In genomic region chr3:150384517-150385212, GRCh38 we compare ENCODE assay signal across 8 cellular contexts. TPM values are rescaled to one million over a fixed set of nuclear protein-coding genes. Genes with fewer than 3 reads are reported as not detected.
DNase-seq lines count a peak whose midpoint lies in the region; ATAC-seq and TF ChIP-seq lines count a peak whose summit lies in the region.

No MANE protein-coding gene starts in this region.

- ATAC-seq in GM21515 (IDR thresholded peaks at IDR 0.05; ENCODE audit: unreplicated experiment): peak; percentile 99
- peak; percentile 96 for ATAC-seq in activated CD4-positive, alpha-beta T cell treated with anti-CD3 and anti-CD28 coated beads for 36 hours

- H3K4me2 ChIP-seq in neuronal stem cell (ENCODE audit: insufficient read depth, low read length, poor library complexity, severe bottlenecking): no peak overlapping the region

- H3K9me3 Mint-ChIP-seq in activated CD4-positive, alpha-beta T cell treated with anti-CD3 and anti-CD28 coated beads for 36 hours (ENCODE audit: low read depth): no peaks in the 10 kb centered on the region
- H3K9me3 Mint-ChIP-seq in endodermal cell: no peaks in the 10 kb centered on the region

- H3K36me3 ChIP-seq in HUES48 (ENCODE audit: control insufficient read depth, insufficient read depth, low read length) (no peaks in the 10 kb centered on the region), endodermal cell (ENCODE audit: control insufficient read depth, insufficient read depth, low read length) (no peaks in the 10 kb centered on the region), neuronal stem cell (replicated peaks in 1 of 2; ENCODE audit: control insufficient read depth in 2 of 2, insufficient read depth in 2 of 2, low read length in 2 of 2) (no peaks in the 10 kb centered on the region)

- no peak overlapping the region for H4K91ac ChIP-seq in neuronal stem cell (ENCODE audit: low read depth, low read length, poor library complexity)

- H3K4me1 ChIP-seq in HUES48 (ENCODE audit: control insufficient read depth, insufficient read depth, low read length): peaks cover 9% of the 10 kb centered on the region
- no peaks in the 10 kb centered on the region for H3K4me1 ChIP-seq in endodermal cell (ENCODE audit: control insufficient read depth, insufficient read depth, low read length)
- H3K4me1 ChIP-seq in neuronal stem cell (ENCODE audit: control insufficient read depth in 2 of 2, insufficient read depth in 1 of 2, low read depth in 1 of 2, low read length in 2 of 2): peaks cover 3 to 9% of the 10 kb centered on the region in 2 donors

- H3K4me3 Mint-ChIP-seq in activated CD4-positive, alpha-beta T cell treated with anti-CD3 and anti-CD28 coated beads for 36 hours: peak overlapping the region; percentile 46
- peak overlapping the region; percentile 3 for H3K4me3 Mint-ChIP-seq in endodermal cell

- H3K27me3 ChIP-seq in HUES48 (ENCODE audit: control insufficient read depth, insufficient read depth, low read length) (no peaks in the 10 kb centered on the region), endodermal cell (ENCODE audit: control insufficient read depth, insufficient read depth, low read length, poor library complexity, severe bottlenecking) (no peaks in the 10 kb centered on the region), neuronal stem cell (ENCODE audit: control insufficient read depth in 3 of 3, insufficient read depth in 3 of 3, low read depth in 1 of 3, low read length in 3 of 3) (no peaks in the 10 kb centered on the region)

- H3K4me1 Mint-ChIP-seq in activated CD4-positive, alpha-beta T cell treated with anti-CD3 and anti-CD28 coated beads for 36 hours: peaks cover 28% of the 10 kb centered on the region
- peaks cover 7% of the 10 kb centered on the region for H3K4me1 Mint-ChIP-seq in endodermal cell

- peak overlapping the region; percentile 91 for H3K27ac Mint-ChIP-seq in activated CD4-positive, alpha-beta T cell treated with anti-CD3 and anti-CD28 coated beads for 36 hours
- no peak overlapping the region for H3K27ac Mint-ChIP-seq in endodermal cell

- no peaks in the 10 kb centered on the region for H3K9me3 ChIP-seq in HUES48 (ENCODE audit: control insufficient read depth, insufficient read depth, low read length)
- no peaks in the 10 kb centered on the region for H3K9me3 ChIP-seq in endodermal cell (ENCODE audit: control insufficient read depth, low read length)
- H3K9me3 ChIP-seq in neuronal stem cell (replicated peaks in 1 of 2; ENCODE audit: control insufficient read depth in 2 of 2, insufficient read depth in 1 of 2, low read depth in 1 of 2, low read length in 2 of 2): no peaks in the 10 kb centered on the region

- H2BK12ac ChIP-seq in neuronal stem cell (ENCODE audit: low read length): no peak overlapping the region

- TF ChIP-seq CTCF in GM10248 (IDR thresholded peaks at IDR 0.05; ENCODE audit: control extremely low read depth, extremely low read depth, low read depth, missing control alignments) (no peak), endodermal cell (conservative IDR thresholded peaks at IDR 0.05) (peak; percentile 68)

- H2BK120ac ChIP-seq in neuronal stem cell (ENCODE audit: low read depth, low read length): no peak overlapping the region

- no peak overlapping the region for H3K27ac ChIP-seq in HUES48 (ENCODE audit: low read depth, low read length)
- peak overlapping the region; percentile 30 for H3K27ac ChIP-seq in endodermal cell (ENCODE audit: low read depth, low read length)
- no peak overlapping the region for H3K27ac ChIP-seq in neuronal stem cell (replicated peaks; ENCODE audit: low read length)

- H3K23ac ChIP-seq in neuronal stem cell (ENCODE audit: low read depth, low read length, poor library complexity): no peak overlapping the region

- H3K27me3 Mint-ChIP-seq in activated CD4-positive, alpha-beta T cell treated with anti-CD3 and anti-CD28 coated beads for 36 hours: no peaks in the 10 kb centered on the region
- H3K27me3 Mint-ChIP-seq in endodermal cell (ENCODE audit: insufficient read depth): no peaks in the 10 kb centered on the region

- no peak overlapping the region for H2AK5ac ChIP-seq in neuronal stem cell (ENCODE audit: low read depth, low read length)

- CTCF ChIA-PET in GM10248 (lab: Yijun Ruan, JAX): interaction anchor here (0.6 to 2.1 kb wide), 16 partner anchors 7 to 88 kb away, joined by 3 to 21 read pairs (median 4); partner anchors contain the start of gene TSC22D2
- CTCF ChIA-PET in activated CD4-positive, alpha-beta T cell treated with anti-CD3 and anti-CD28 coated beads for 36 hours (lab: Charles Lee): interaction anchor here (0.6 to 1.9 kb wide), 18 partner anchors 9 to 333 kb away, joined by 3 to 17 read pairs (median 4); partner anchors contain the start of gene TSC22D2

- POLR2A ChIA-PET in GM10248 (lab: Yijun Ruan, JAX): interaction anchor here (1.3 kb wide), 1 partner anchor 24 kb away, joined by 8 read pairs; the partner anchor contains the start of gene TSC22D2
- POLR2A ChIA-PET in activated CD4-positive, alpha-beta T cell treated with anti-CD3 and anti-CD28 coated beads for 36 hours (lab: Charles Lee): interaction anchor here (0.8 to 1.0 kb wide), 2 partner anchors 24 to 262 kb away, joined by 3 to 4 read pairs; no protein-coding TSS in a partner anchor

- WGBS in endodermal cell (ENCODE audit: insufficient coverage in 1 of 2, insufficient read length in 1 of 2), 2 experiments: 44 to 67% methylated on average over 8 to 13 of the region's 14 CpGs
- WGBS in neuronal stem cell (ENCODE audit: extremely low coverage in 2 of 2, insufficient read length in 2 of 2, insufficient replicate concordance in 1 of 2), 2 donors: no CpG with 5 or more reads among the region's 14 CpGs

- peak overlapping the region; percentile 85 for H2AFZ ChIP-seq in neuronal stem cell (ENCODE audit: low read length)

- H3K36me3 Mint-ChIP-seq in activated CD4-positive, alpha-beta T cell treated with anti-CD3 and anti-CD28 coated beads for 36 hours (ENCODE audit: low read depth): no peaks in the 10 kb centered on the region
- no peaks in the 10 kb centered on the region for H3K36me3 Mint-ChIP-seq in endodermal cell (ENCODE audit: low read depth)

- H3K9ac ChIP-seq in HUES48 (ENCODE audit: low read depth, low read length): no peak overlapping the region
- no peak overlapping the region for H3K9ac ChIP-seq in endodermal cell (ENCODE audit: extremely low read depth, low read length, poor library complexity, severe bottlenecking)
- H3K9ac ChIP-seq in neuronal stem cell (ENCODE audit: low read depth, low read length, poor library complexity): no peak overlapping the region

- intact Hi-C loops in activated CD4-positive, alpha-beta T cell treated with anti-CD3 and anti-CD28 coated beads for 36 hours (cut with DNase I, micrococcal nuclease): loop anchor here (1.0 to 5.0 kb wide), 2 partner anchors 24 to 412 kb away; partner anchors contain the start of genes TSC22D2 (in 2 of the 2) and PFN2 (in 1 of the 2)

- no peak overlapping the region for H4K8ac ChIP-seq in neuronal stem cell (ENCODE audit: low read depth, low read length)

- no peak overlapping the region for H2BK5ac ChIP-seq in neuronal stem cell (ENCODE audit: low read length)

- H2BK15ac ChIP-seq in neuronal stem cell (ENCODE audit: low read length): no peak overlapping the region

- no peak overlapping the region for H3K18ac ChIP-seq in neuronal stem cell (ENCODE audit: low read length)

- DNase-seq in GM10248 (ENCODE audit: extremely low spot score) (peak; percentile 80), endodermal cell (peak; percentile 88), neuronal stem cell (ENCODE audit: low spot score) (peak; percentile 21), NCI-H524 treated with DMSO at 0.1 percent for 48 hours (lab: John Stamatoyannopoulos, UW) (no peak), D341Med (ENCODE audit: low spot score) (no peak)
- peak; percentile 72 for DNase-seq in activated CD4-positive, alpha-beta T cell treated with anti-CD3 and anti-CD28 coated beads for 36 hours

- H3K4ac ChIP-seq in neuronal stem cell (ENCODE audit: low read length): no peak overlapping the region

- no peaks in the 10 kb centered on the region for H3K79me1 ChIP-seq in neuronal stem cell (ENCODE audit: low read depth, low read length)

- H3K14ac ChIP-seq in neuronal stem cell (ENCODE audit: low read length): no peak overlapping the region

- H3K4me3 ChIP-seq in HUES48 (ENCODE audit: low read depth, low read length) (peak overlapping the region; percentile 4; the same call in 1 of the 2 replicates), endodermal cell (ENCODE audit: low read length) (no peak overlapping the region), neuronal stem cell (ENCODE audit: low read length in 2 of 2) (no peak overlapping the region)

RNA-seq across cellular contexts. Expression of gene TSC22D2, which starts 23.4 kb away (rescaled TPM):
- total RNA-seq in activated CD4-positive, alpha-beta T cell treated with anti-CD3 and anti-CD28 coated beads for 36 hours: 10 to 100 TPM; 12.0 to 20.2 TPM
- total RNA-seq in endodermal cell: 10 to 100 TPM; 25.6 to 29.1 TPM
- 29.5 TPM for polyA plus RNA-seq in endodermal cell (2013, experiment 1 of 2)
- 30.2 TPM for polyA plus RNA-seq in endodermal cell (2013, experiment 2 of 2)
- 22.0 TPM for polyA plus RNA-seq in neuronal stem cell (2013, experiment 1 of 2)
- polyA plus RNA-seq in neuronal stem cell (2013, experiment 2 of 2): 22.2 TPM

Comparison
In these comparisons a context has a peak if more than half of its experiments do, and no peak if none do; other contexts are left out.
1. DNase-seq: peak in GM10248 (single experiment), activated CD4-positive, alpha-beta T cell treated with anti-CD3 and anti-CD28 coated beads for 36 hours (single experiment), endodermal cell (single experiment) and neuronal stem cell (single experiment); none in NCI-H524 treated with DMSO at 0.1 percent for 48 hours (single experiment) and D341Med (single experiment).